Comparison of ENCODE assay signal across 9 cellular contexts in genomic region chr17:47621293-47622178, GRCh38. TPM values are rescaled to one million over a fixed set of nuclear protein-coding genes. Genes with fewer than 3 reads are reported as not detected.
A peak's percentile ranks its signal among the peaks of the same experiment; 100 is the strongest.
DNase-seq lines count a peak whose midpoint lies in the region; ATAC-seq, FAIRE-seq and TF ChIP-seq lines count a peak whose summit lies in the region.
"Had no signal": no experiment of that assay in that cellular context is flagged by ENCODE, and none has a peak within 500 bp of the region (broad histone marks: within the 10 kb centered on the region; RNA-seq: fewer than 3 reads in every experiment).

No MANE protein-coding gene starts in this region.

- 67 to 74% methylated on average over 9 of the region's 9 CpGs for WGBS in pancreas, 2 donors

- no peaks in the 10 kb centered on the region for H3K27me3 Mint-ChIP-seq in endothelial cell (ENCODE audit: unreplicated experiment)

- H3K4me1 Mint-ChIP-seq in endothelial cell (ENCODE audit: unreplicated experiment) = no peaks in the 10 kb centered on the region

- H3K4me1 ChIP-seq in SJSA1 (replicated peaks) = peaks cover 31% of the 10 kb centered on the region
- H3K4me1 ChIP-seq in pancreas = peaks cover 0 to 33% (median 21%) of the 10 kb centered on the region in 3 donors

- TF ChIP-seq CTCF in pancreas (IDR thresholded peaks at IDR 0.05) (no peak), endothelial cell (IDR thresholded peaks at IDR 0.05; ENCODE audit: unreplicated experiment) (no peak)

- H3K9me3 ChIP-seq in SJSA1 (replicated peaks) (no peaks in the 10 kb centered on the region), pancreas (no peaks in the 10 kb centered on the region)
- H3K9me3 ChIP-seq: right lobe of liver had no signal

- no peak overlapping the region for H3K4me3 Mint-ChIP-seq in endothelial cell (ENCODE audit: unreplicated experiment)

- H3K36me3 ChIP-seq in SJSA1 = peaks cover 60% of the 10 kb centered on the region
- H3K36me3 ChIP-seq in pancreas = peaks cover 0 to 25% (median 7%) of the 10 kb centered on the region in 3 donors

- peaks cover 24% of the 10 kb centered on the region for H3K36me3 Mint-ChIP-seq in endothelial cell (ENCODE audit: low read depth, unreplicated experiment)

- DNase-seq in GM04503 (ENCODE audit: low read depth) (peak; percentile 63), SJSA1 (ENCODE audit: low read depth in 1 of 2, low spot score in 2 of 2) (peak; percentile 93 to 96), fibroblast of peridontal ligament (ENCODE audit: extremely low read depth) (peak; percentile 85), pancreas (no peak), endothelial cell (ENCODE audit: low spot score) (no peak), NK-92 (lab: John Stamatoyannopoulos, UW; ENCODE audit: unreplicated experiment) (no peak), cortex of kidney (lab: John Stamatoyannopoulos, UW) (no peak)
- DNase-seq: right lobe of liver had no signal

- peak; percentile 14 to 62 (median 46) for ATAC-seq in pancreas
- no peak for ATAC-seq in HG02884 (IDR thresholded peaks at IDR 0.05; ENCODE audit: unreplicated experiment)

- H3K27ac Mint-ChIP-seq in endothelial cell (ENCODE audit: unreplicated experiment) = no peak overlapping the region

- FAIRE-seq in pancreas (lab: Jason Lieb, UNC) = no peak

- H3K27ac ChIP-seq in SJSA1 = peak overlapping the region; percentile 77
- H3K27ac ChIP-seq in pancreas = peak overlapping the region in 1 of 4 donors; percentile 65
- H3K27ac ChIP-seq: right lobe of liver had no signal

- H3K27me3 ChIP-seq in SJSA1 (replicated peaks) = no peaks in the 10 kb centered on the region
- H3K27me3 ChIP-seq in pancreas = no peaks in the 10 kb centered on the region
- H3K27me3 ChIP-seq: right lobe of liver had no signal

- H3K4me3 ChIP-seq in SJSA1 (no peak overlapping the region), pancreas (no peak overlapping the region)
- H3K4me3 ChIP-seq: right lobe of liver had no signal

- no peaks in the 10 kb centered on the region for H3K9me3 Mint-ChIP-seq in endothelial cell (ENCODE audit: unreplicated experiment)

- intact Hi-C loops in pancreas (cut with DNase I) = no loop called here

RNA-seq across cellular contexts. Expression of gene KPNB1, which starts 28.2 kb away (rescaled TPM):
- 571 and 681 TPM in 2 replicates for total RNA-seq in SJSA1 (2014; rRNA removed; shearing (Covaris generic))
- total RNA-seq in pancreas = 100 to 1,000 TPM in 5 of 6 donors, 10 to 100 TPM in 1; 91.5 to 126 (median 118) TPM
- 10 to 100 TPM; 18.1 to 36.7 TPM for polyA plus RNA-seq in pancreas
- 376 TPM for total RNA-seq in endothelial cell (ENCODE audit: unreplicated experiment)

Comparison
In these comparisons a context has a peak if more than half of its experiments do, and no peak if none do; other contexts are left out.
1. DNase-seq: peak in GM04503 (single experiment), SJSA1 (2 of 2) and fibroblast of peridontal ligament (single experiment); none in pancreas (0 of 6), endothelial cell (single experiment), NK-92 (single experiment) and cortex of kidney (single experiment).